In the genomic region with DNA sequence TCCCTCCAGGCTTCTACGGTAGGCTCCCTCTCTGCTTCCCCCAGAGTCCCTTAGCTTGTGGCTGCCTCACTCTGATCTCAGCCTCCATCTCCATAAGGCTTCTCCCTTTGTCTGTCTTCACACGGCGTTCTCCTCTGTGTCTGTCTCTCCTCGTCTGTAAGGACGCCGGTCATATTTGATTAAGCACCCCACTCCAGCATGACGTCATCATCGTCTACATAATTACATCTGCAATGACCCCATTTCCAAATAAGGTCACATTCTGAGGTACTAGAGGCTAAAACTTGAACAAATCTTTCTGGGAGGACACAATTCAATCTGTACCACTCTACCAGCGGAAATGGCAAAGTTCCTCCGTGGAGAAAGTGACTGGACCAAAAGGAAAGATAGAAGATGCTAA, we compare ENCODE assay signal across 1 cellular context.
TF ChIP-seq lines count a peak whose summit lies in the region.

No MANE protein-coding gene starts in this region.

TF ChIP-seq in SK-N-SH, 30 proteins besides CTCF, POLR2A, EP300 and RAD21 (continued from another document):
- TF ChIP-seq, protein P1, sequence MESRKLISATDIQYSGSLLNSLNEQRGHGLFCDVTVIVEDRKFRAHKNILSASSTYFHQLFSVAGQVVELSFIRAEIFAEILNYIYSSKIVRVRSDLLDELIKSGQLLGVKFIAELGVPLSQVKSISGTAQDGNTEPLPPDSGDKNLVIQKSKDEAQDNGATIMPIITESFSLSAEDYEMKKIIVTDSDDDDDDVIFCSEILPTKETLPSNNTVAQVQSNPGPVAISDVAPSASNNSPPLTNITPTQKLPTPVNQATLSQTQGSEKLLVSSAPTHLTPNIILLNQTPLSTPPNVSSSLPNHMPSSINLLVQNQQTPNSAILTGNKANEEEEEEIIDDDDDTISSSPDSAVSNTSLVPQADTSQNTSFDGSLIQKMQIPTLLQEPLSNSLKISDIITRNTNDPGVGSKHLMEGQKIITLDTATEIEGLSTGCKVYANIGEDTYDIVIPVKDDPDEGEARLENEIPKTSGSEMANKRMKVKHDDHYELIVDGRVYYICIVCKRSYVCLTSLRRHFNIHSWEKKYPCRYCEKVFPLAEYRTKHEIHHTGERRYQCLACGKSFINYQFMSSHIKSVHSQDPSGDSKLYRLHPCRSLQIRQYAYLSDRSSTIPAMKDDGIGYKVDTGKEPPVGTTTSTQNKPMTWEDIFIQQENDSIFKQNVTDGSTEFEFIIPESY (IDR thresholded peaks at IDR 0.05; ENCODE audit: borderline replicate concordance, low read depth) = no peak
- no peak for TF ChIP-seq NFIC (IDR thresholded peaks at IDR 0.05; ENCODE audit: borderline replicate concordance)
- TF ChIP-seq, protein P2, sequence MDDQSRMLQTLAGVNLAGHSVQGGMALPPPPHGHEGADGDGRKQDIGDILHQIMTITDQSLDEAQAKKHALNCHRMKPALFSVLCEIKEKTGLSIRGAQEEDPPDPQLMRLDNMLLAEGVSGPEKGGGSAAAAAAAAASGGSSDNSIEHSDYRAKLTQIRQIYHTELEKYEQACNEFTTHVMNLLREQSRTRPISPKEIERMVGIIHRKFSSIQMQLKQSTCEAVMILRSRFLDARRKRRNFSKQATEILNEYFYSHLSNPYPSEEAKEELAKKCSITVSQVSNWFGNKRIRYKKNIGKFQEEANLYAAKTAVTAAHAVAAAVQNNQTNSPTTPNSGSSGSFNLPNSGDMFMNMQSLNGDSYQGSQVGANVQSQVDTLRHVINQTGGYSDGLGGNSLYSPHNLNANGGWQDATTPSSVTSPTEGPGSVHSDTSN (IDR thresholded peaks at IDR 0.05) = no peak
